In genomic region chr16:89779917-89780316, GRCh38 we compare ENCODE assay signal across 25 cellular contexts.
"Had no signal": no experiment of that assay in that cellular context is flagged by ENCODE, and none has a peak within 500 bp of the region (broad histone marks: within the 10 kb centered on the region; RNA-seq: fewer than 3 reads in every experiment).

No MANE protein-coding gene starts in this region.

- H3K4me3 ChIP-seq: ovary, prostate gland, right atrium auricular region, spleen, upper lobe of right lung had no signal

- H3K4me1 ChIP-seq: prostate gland, right atrium auricular region, upper lobe of right lung had no signal

- H3K36me3 ChIP-seq: ovary, prostate gland, right atrium auricular region, upper lobe of right lung had no signal

- DNase-seq: activated B cell treated with CpG ODN at 0.5 μM for 24 hours; activated CD4-positive, alpha-beta T cell treated with anti-CD3 and anti-CD28 coated beads for 36 hours; activated CD4-positive, alpha-beta T cell treated with anti-CD3 and anti-CD28 coated beads, Interleukin-2, amount 50 U/mL, for 4 hours; activated CD8-positive, alpha-beta memory T cell treated with anti-CD3 and anti-CD28 coated beads for 24 hours; activated CD8-positive, alpha-beta memory T cell treated with anti-CD3 and anti-CD28 coated beads, Interleukin-2, amount 50 U/mL, for 4 hours; activated T-cell treated with anti-CD3 and anti-CD28 coated beads, Interleukin-2, amount 50 U/mL, for 24 hours; aorta; brain microvascular endothelial cell; central memory CD4-positive, alpha-beta T cell; effector memory CD4-positive, alpha-beta T cell; islet precursor cell; left cardiac atrium; ovary; spleen; stimulated activated CD4-positive, alpha-beta T cell treated with anti-CD3 and anti-CD28 coated beads, Interleukin-4, amount 100 ng/mL, for 1 hour; stimulated activated naive CD4-positive, alpha-beta T cell; T1000; upper lobe of right lung had no signal

- H3K27ac ChIP-seq: brain microvascular endothelial cell, neutrophil, ovary, prostate gland, right atrium auricular region, spleen, upper lobe of right lung had no signal

- H3K27me3 ChIP-seq: brain microvascular endothelial cell, neutrophil, ovary, right atrium auricular region, spleen, upper lobe of right lung had no signal

- H3K9me3 ChIP-seq: neutrophil, ovary, prostate gland, right atrium auricular region, spleen, upper lobe of right lung had no signal

- ATAC-seq: activated CD4-positive, alpha-beta T cell treated with anti-CD3 and anti-CD28 coated beads for 36 hours; activated naive CD4-positive, alpha-beta T cell treated with anti-CD3 and anti-CD28 coated beads, Interleukin-2, amount 50 U/mL, for 72 hours; activated T-helper 17 cell treated with anti-CD3 and anti-CD28 coated beads, Interleukin-2, amount 50 U/mL, for 72 hours; esophagus mucosa; left cardiac atrium; natural killer cell treated with Interleukin-12 subunit alpha and Interleukin-12 subunit beta and Interleukin-15 and Interleukin-18, amount 100 ng/mL, for 72 hours; upper lobe of right lung had no signal
